ENCODE assay signal across 24 cellular contexts in genomic region chr3:124064050-124064449, GRCh38.
"Had no signal": no experiment of that assay in that cellular context is flagged by ENCODE, and none has a peak within 500 bp of the region (broad histone marks: within the 10 kb centered on the region; RNA-seq: fewer than 3 reads in every experiment).

No MANE protein-coding gene starts in this region.

- H3K4me3 Mint-ChIP-seq: activated CD4-positive, alpha-beta memory T cell treated with anti-CD3 and anti-CD28 coated beads, Interleukin-2, amount 10 ng/mL, durations not matched to agents 7 days and 5 days; activated CD4-positive, alpha-beta T cell treated with anti-CD3 and anti-CD28 coated beads for 36 hours; activated naive CD4-positive, alpha-beta T cell treated with anti-CD3 and anti-CD28 coated beads, Interleukin-2, amount 10 ng/mL, durations not matched to agents 7 days and 5 days; activated naive CD8-positive, alpha-beta T cell treated with anti-CD3 and anti-CD28 coated beads for 36 hours; activated T-helper 17 cell treated with anti-CD3 and anti-CD28 coated beads, Interleukin-2, amount 50 U/mL, for 72 hours; central memory CD8-positive, alpha-beta T cell; IgD-negative memory B cell had no signal

- H3K4me3 ChIP-seq: adrenal gland, MG63 had no signal

- H3K9me3 ChIP-seq: adrenal gland, MG63 had no signal

- H3K36me3 Mint-ChIP-seq: activated naive CD4-positive, alpha-beta T cell treated with anti-CD3 and anti-CD28 coated beads, Interleukin-2, amount 10 ng/mL, durations not matched to agents 7 days and 5 days; activated naive CD8-positive, alpha-beta T cell treated with anti-CD3 and anti-CD28 coated beads for 36 hours had no signal

- H3K4me1 Mint-ChIP-seq: activated CD4-positive, alpha-beta memory T cell treated with anti-CD3 and anti-CD28 coated beads, Interleukin-2, amount 10 ng/mL, durations not matched to agents 7 days and 5 days; activated CD4-positive, alpha-beta T cell treated with anti-CD3 and anti-CD28 coated beads for 36 hours; activated naive CD4-positive, alpha-beta T cell treated with anti-CD3 and anti-CD28 coated beads, Interleukin-2, amount 10 ng/mL, durations not matched to agents 7 days and 5 days; activated naive CD8-positive, alpha-beta T cell treated with anti-CD3 and anti-CD28 coated beads for 36 hours; activated T-helper 17 cell treated with anti-CD3 and anti-CD28 coated beads, Interleukin-2, amount 50 U/mL, for 72 hours; central memory CD8-positive, alpha-beta T cell; IgD-negative memory B cell had no signal

- ATAC-seq: activated CD4-positive, alpha-beta T cell treated with anti-CD3 and anti-CD28 coated beads for 36 hours; activated T-helper 17 cell treated with anti-CD3 and anti-CD28 coated beads, Interleukin-2, amount 50 U/mL, for 72 hours; PC-3 had no signal

- H3K27me3 ChIP-seq: adrenal gland had no signal

- H3K27me3 Mint-ChIP-seq: activated naive CD8-positive, alpha-beta T cell treated with anti-CD3 and anti-CD28 coated beads for 36 hours had no signal

- H3K27ac Mint-ChIP-seq: activated CD4-positive, alpha-beta memory T cell treated with anti-CD3 and anti-CD28 coated beads, Interleukin-2, amount 10 ng/mL, durations not matched to agents 7 days and 5 days; activated CD4-positive, alpha-beta T cell treated with anti-CD3 and anti-CD28 coated beads for 36 hours; activated naive CD4-positive, alpha-beta T cell treated with anti-CD3 and anti-CD28 coated beads, Interleukin-2, amount 10 ng/mL, durations not matched to agents 7 days and 5 days; activated naive CD8-positive, alpha-beta T cell treated with anti-CD3 and anti-CD28 coated beads for 36 hours; activated T-helper 17 cell treated with anti-CD3 and anti-CD28 coated beads, Interleukin-2, amount 50 U/mL, for 72 hours; IgD-negative memory B cell had no signal

- H3K9me3 Mint-ChIP-seq: activated CD4-positive, alpha-beta memory T cell treated with anti-CD3 and anti-CD28 coated beads, Interleukin-2, amount 10 ng/mL, durations not matched to agents 7 days and 5 days; activated naive CD4-positive, alpha-beta T cell treated with anti-CD3 and anti-CD28 coated beads, Interleukin-2, amount 10 ng/mL, durations not matched to agents 7 days and 5 days; activated naive CD8-positive, alpha-beta T cell treated with anti-CD3 and anti-CD28 coated beads for 36 hours; activated T-helper 17 cell treated with anti-CD3 and anti-CD28 coated beads, Interleukin-2, amount 50 U/mL, for 72 hours; central memory CD8-positive, alpha-beta T cell; IgD-negative memory B cell had no signal

- H3K36me3 ChIP-seq: adrenal gland, MG63 had no signal

- DNase-seq: activated CD4-positive, alpha-beta memory T cell treated with anti-CD3 and anti-CD28 coated beads, Interleukin-2, amount 10 ng/mL, durations not matched to agents 7 days and 5 days; activated CD4-positive, alpha-beta T cell treated with anti-CD3 and anti-CD28 coated beads for 36 hours; activated CD4-positive, alpha-beta T cell treated with anti-CD3 and anti-CD28 coated beads, Interleukin-2, amount 50 U/mL, for 1 hour; activated gamma-delta T cell; activated naive CD4-positive, alpha-beta T cell treated with anti-CD3 and anti-CD28 coated beads, Interleukin-2, amount 10 ng/mL, durations not matched to agents 7 days and 5 days; activated naive CD8-positive, alpha-beta T cell treated with anti-CD3 and anti-CD28 coated beads for 36 hours; activated T-cell treated with anti-CD3 and anti-CD28 coated beads for 4 hours; activated T-cell treated with anti-CD3 and anti-CD28 coated beads, Interleukin-2, amount 50 U/mL, for 48 hours; anterior cingulate cortex; KG1; MG63; MV-4-11; NCI-H1417 treated with DMSO at 0.1 percent for 48 hours; NCI-H187; NCI-H2081; NCI-H2227 treated with DMSO at 0.1 percent for 48 hours; NCI-H526 treated with DMSO at 0.1 percent for 48 hours; PC-3; SHP77; T-helper 1 cell had no signal
